In the genomic region with DNA sequence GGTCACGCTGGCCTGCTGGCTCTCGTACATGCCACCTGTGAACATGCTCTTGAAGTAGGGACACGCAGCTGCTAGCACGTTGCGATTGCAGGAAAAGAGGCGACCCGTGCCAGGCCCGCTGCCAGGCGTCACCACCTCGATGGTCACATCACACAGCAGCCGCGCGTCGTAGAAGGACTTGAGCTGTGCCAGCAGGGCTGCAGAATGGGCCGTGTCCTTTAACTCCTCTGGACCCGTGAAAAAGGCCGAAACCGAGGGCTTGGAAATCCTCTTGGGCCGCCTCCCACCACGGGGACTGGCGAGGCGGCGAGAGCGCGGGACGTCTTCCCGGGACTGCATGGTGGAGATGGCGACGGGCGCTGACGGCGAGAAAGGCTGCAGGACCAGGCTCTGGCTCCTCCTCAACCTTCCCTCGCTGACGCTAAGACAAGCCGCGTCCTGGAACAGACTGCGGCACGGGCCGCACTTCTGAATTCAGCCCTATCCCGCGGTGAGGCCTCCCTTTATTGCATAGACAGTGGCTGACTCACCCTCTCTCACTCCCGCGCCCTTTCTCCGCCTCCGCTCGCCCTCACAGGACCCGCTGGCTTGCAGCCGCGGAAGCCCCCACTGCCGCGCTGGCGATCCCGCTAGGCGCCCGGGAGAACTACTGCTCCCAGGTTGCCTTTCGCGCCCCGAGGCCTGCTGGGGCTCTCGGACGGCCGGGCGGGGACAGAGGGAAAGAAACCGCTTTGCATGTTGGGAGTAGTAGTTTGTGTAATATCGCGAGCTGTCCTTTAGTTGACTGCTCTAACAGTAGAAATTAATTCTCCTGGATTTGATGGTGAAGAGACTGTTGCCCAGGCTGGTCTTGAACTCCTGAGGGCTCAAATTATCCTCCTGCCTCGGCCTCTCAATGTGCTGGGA, we compare ENCODE assay signal across 8 cellular contexts. TPM values are rescaled to one million over a fixed set of nuclear protein-coding genes. Genes with fewer than 3 reads are reported as not detected.
DNase-seq lines count a peak whose midpoint lies in the region; ATAC-seq, FAIRE-seq and TF ChIP-seq lines count a peak whose summit lies in the region.

KBTBD7 (minus strand) TSS at position 651 of the 906 bp plus-strand sequence; CDS start at position 339, 312 bp downstream.

- H3K36me3 ChIP-seq in OCI-LY1 (ENCODE audit: insufficient read depth, low read length): peaks cover 26% of the 10 kb centered on the region

- peaks cover 21% of the 10 kb centered on the region for H3K4me1 ChIP-seq in OCI-LY1 (ENCODE audit: insufficient read depth, low read length, severe bottlenecking)

- H4K20me1 ChIP-seq in OCI-LY1 (ENCODE audit: insufficient read depth, low read length): no peaks in the 10 kb centered on the region

- peak within 1 kb of the TSS; percentile 93; the same call in 1 of the 2 replicates for H2AFZ ChIP-seq in OCI-LY1 (ENCODE audit: low read length)

- DNase-seq in DMS 273 (lab: John Stamatoyannopoulos, UW; ENCODE audit: unreplicated experiment) (peak; percentile 95), HuH-7 (ENCODE audit: low spot score) (peak; percentile 61), mesenteric fat pad (ENCODE audit: low spot score) (peak; percentile 99)
- DNase-seq in activated CD8-positive, alpha-beta memory T cell treated with anti-CD3 and anti-CD28 coated beads, Interleukin-2, amount 50 U/mL, for 4 hours: peak; percentile 95
- peak; percentile 82 for DNase-seq in stimulated activated CD8-positive, alpha-beta memory T cell treated with anti-CD3 and anti-CD28 coated beads, Interleukin-15, amount 100 ng/mL, for 1 hour (ENCODE audit: low read depth)

- H3K27ac ChIP-seq in OCI-LY1 (ENCODE audit: low read depth, low read length, poor library complexity, severe bottlenecking): peak within 1 kb of the TSS; percentile 44

- H3K9me3 ChIP-seq in OCI-LY1 (ENCODE audit: low read length): peaks cover 9% of the 10 kb centered on the region; the same call in 1 of the 2 replicates

- H3K4me2 ChIP-seq in OCI-LY1 (ENCODE audit: low read length): peak within 1 kb of the TSS; percentile 74

- peak; percentile 91 for FAIRE-seq in endometrium (lab: Jason Lieb, UNC)

- peak; percentile 93 for ATAC-seq in GM21526 (IDR thresholded peaks at IDR 0.05; ENCODE audit: low FRiP score, unreplicated experiment)

- no peak for TF ChIP-seq CTCF in OCI-LY1 (IDR thresholded peaks at IDR 0.05; ENCODE audit: low read length)

- no peaks in the 10 kb centered on the region for H3K9me2 ChIP-seq in OCI-LY1 (ENCODE audit: low read depth, low read length)

- peak within 1 kb of the TSS; percentile 73 for H3K4me3 ChIP-seq in OCI-LY1 (ENCODE audit: low read depth, low read length, poor library complexity, severe bottlenecking)

- H3K9ac ChIP-seq in OCI-LY1 (ENCODE audit: low read length): peak within 1 kb of the TSS; percentile 73

- H3K79me2 ChIP-seq in OCI-LY1 (ENCODE audit: insufficient read depth, low read length): no peaks in the 10 kb centered on the region

- H3F3A ChIP-seq in OCI-LY1 (ENCODE audit: insufficient read depth, low read length): no peaks in the 10 kb centered on the region

- no peaks in the 10 kb centered on the region for H3K27me3 ChIP-seq in OCI-LY1 (ENCODE audit: insufficient read depth, low read length)

RNA-seq across cellular contexts. Expression of gene KBTBD7, which starts in this region (rescaled TPM):
- 4.6 TPM for total RNA-seq in mesenteric fat pad

Comparison
In these comparisons a context has a peak if more than half of its experiments do, and no peak if none do; other contexts are left out.
1. Peak in every context shown above with its lines: DNase-seq, ATAC-seq, H3K4me3 ChIP-seq and H3K27ac ChIP-seq.